ENCODE assay signal across 8 cellular contexts in genomic region chr16:16861546-16861945, GRCh38.
DNase-seq lines count a peak whose midpoint lies in the region; ATAC-seq, FAIRE-seq and TF ChIP-seq lines count a peak whose summit lies in the region.

No MANE protein-coding gene starts in this region.

- H3K4me3 Mint-ChIP-seq in nephron progenitor cell: no peak overlapping the region

- peak; percentile 72 for TF ChIP-seq CTCF in AG04450 (IDR thresholded peaks at IDR 0.05; ENCODE audit: low read depth, low read length)
- TF ChIP-seq CTCF in nephron progenitor cell (IDR thresholded peaks at IDR 0.05): peak; percentile 83
- TF ChIP-seq CTCF in thoracic aorta (IDR thresholded peaks at IDR 0.05): peak; percentile 42

- no peaks in the 10 kb centered on the region for H3K36me3 Mint-ChIP-seq in nephron progenitor cell (ENCODE audit: low read depth)

- H3K4me3 ChIP-seq in AG04450 (ENCODE audit: low read depth, low read length) (no peak overlapping the region), thoracic aorta (no peak overlapping the region)

- peaks cover 8% of the 10 kb centered on the region for H3K4me1 Mint-ChIP-seq in nephron progenitor cell

- FAIRE-seq in GM12891 (lab: Jason Lieb, UNC): peak; percentile 40

- H3K9me3 ChIP-seq in AG04450 (ENCODE audit: control insufficient read depth, insufficient read depth, low read length) (no peaks in the 10 kb centered on the region; the same call in 1 of the 2 replicates), thoracic aorta (no peaks in the 10 kb centered on the region)

- no peak for TF ChIP-seq POLR2A in GM12891 (IDR thresholded peaks at IDR 0.05; ENCODE audit: low read depth, low read length)
- TF ChIP-seq POLR2A in erythroblast (IDR thresholded peaks at IDR 0.05; ENCODE audit: low read length): no peak

- no peaks in the 10 kb centered on the region for H3K4me1 ChIP-seq in thoracic aorta (ENCODE audit: control insufficient read depth in 1 of 2, low read depth in 2 of 2)

- no peaks in the 10 kb centered on the region for H3K27me3 ChIP-seq in AG04450 (ENCODE audit: control insufficient read depth, insufficient read depth, low read length)
- H3K27me3 ChIP-seq in thoracic aorta (replicated peaks; ENCODE audit: insufficient read depth): no peaks in the 10 kb centered on the region

- CTCF ChIA-PET in AG04450 (lab: Charles Lee): interaction anchor here (0.7 to 2.6 kb wide), 13 partner anchors 12 to 1643 kb away, joined by 3 to 38 read pairs (median 6); no protein-coding TSS in a partner anchor

- H3K27ac Mint-ChIP-seq in nephron progenitor cell: no peak overlapping the region

- peaks cover 30% of the 10 kb centered on the region for H3K27me3 Mint-ChIP-seq in nephron progenitor cell (ENCODE audit: low read depth, poor library complexity)

- DNase-seq in AG04450 (ENCODE audit: low read depth, low spot score): peak; percentile 0
- DNase-seq in GM12891 (ENCODE audit: insufficient read length, low spot score): peak; percentile 40
- peak; percentile 2 for DNase-seq in NCI-H526 treated with DMSO at 0.1 percent for 48 hours (lab: John Stamatoyannopoulos, UW)
- peak in 2 of 3 experiments; percentile 6 to 13 for DNase-seq in activated CD8-positive, alpha-beta memory T cell treated with anti-CD3 and anti-CD28 coated beads for 48 hours (ENCODE audit: low read depth in 2 of 3, low spot score in 2 of 3)
- peak; percentile 20 to 48 for DNase-seq in erythroblast (lab: John Stamatoyannopoulos, UW)
- peak; percentile 64 for DNase-seq in nephron progenitor cell
- no peak for DNase-seq in thoracic aorta (ENCODE audit: low spot score)

- H3K9me3 Mint-ChIP-seq in nephron progenitor cell: no peaks in the 10 kb centered on the region

- H3K27ac ChIP-seq in AG04450 (ENCODE audit: low read depth, low read length): no peak overlapping the region
- no peak overlapping the region for H3K27ac ChIP-seq in thoracic aorta

- ATAC-seq in thoracic aorta (ENCODE audit: insufficient number of reproducible peaks, low FRiP score, low read depth) (no peak), HG02623 (IDR thresholded peaks at IDR 0.05; ENCODE audit: unreplicated experiment) (no peak)

- POLR2A ChIA-PET in AG04450 (lab: Yijun Ruan, JAX): no interaction called here

- no peaks in the 10 kb centered on the region for H3K36me3 ChIP-seq in thoracic aorta

TF ChIP-seq in GM12891, 5 proteins besides CTCF, POLR2A, EP300 and RAD21:
- TF ChIP-seq PAX5 (IDR thresholded peaks at IDR 0.05; ENCODE audit: insufficient read depth, low read length, severe bottlenecking) (no peak), POLR2AphosphoS5 (IDR thresholded peaks at IDR 0.05; ENCODE audit: low read depth, low read length) (no peak), POU2F2 (IDR thresholded peaks at IDR 0.05; ENCODE audit: low read depth, low read length) (no peak), TAF1 (IDR thresholded peaks at IDR 0.05; ENCODE audit: low read depth, low read length) (no peak), SPI1 (IDR thresholded peaks at IDR 0.05; ENCODE audit: low read depth, low read length) (no peak)
